Comparison of ENCODE assay signal across 8 cellular contexts in the genomic region with DNA sequence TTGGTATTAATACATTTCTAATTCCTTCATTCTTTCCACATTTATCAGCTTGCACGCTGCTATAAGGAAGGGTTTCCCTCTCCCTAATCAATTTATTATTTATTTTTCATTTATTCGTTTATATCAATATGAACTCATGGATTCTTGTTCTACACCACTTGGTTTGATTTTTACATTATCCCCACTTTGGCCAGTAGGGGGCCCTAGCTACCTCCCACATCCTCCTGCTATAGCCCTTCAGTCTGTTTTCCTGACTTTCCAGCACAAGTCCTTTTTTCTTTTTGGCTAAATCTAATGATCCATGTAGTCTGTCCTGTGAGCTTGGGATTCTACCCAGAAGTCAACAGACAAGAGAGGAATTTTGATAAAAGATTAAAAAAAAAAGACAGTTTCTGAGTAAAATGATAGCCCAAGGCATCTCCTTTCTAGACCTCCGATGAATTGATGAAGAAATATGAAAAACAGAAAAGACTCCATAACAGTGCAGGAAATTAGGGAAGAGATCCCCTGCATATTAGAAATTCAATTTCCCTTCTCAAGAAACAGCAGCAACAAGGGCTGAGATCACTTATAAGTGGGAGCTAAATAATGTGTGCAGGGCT. TPM values are rescaled to one million over a fixed set of nuclear protein-coding genes. Genes with fewer than 3 reads are reported as not detected.
DNase-seq lines count a peak whose midpoint lies in the region; ATAC-seq and TF ChIP-seq lines count a peak whose summit lies in the region.

No MANE protein-coding gene starts in this region.

- DNase-seq in NK-92 (lab: John Stamatoyannopoulos, UW; ENCODE audit: unreplicated experiment) = peak; percentile 5
- DNase-seq in NK-92 treated with Interleukin-12 subunit alpha and Interleukin-12 subunit beta, amount 100 ng/mL, for 24 hours (lab: John Stamatoyannopoulos, UW) = no peak
- peak; percentile 58 for DNase-seq in HCEC 1CT
- no peak for DNase-seq in T-helper 17 cell
- peak; percentile 34 to 80 for DNase-seq in foreskin fibroblast
- no peak for DNase-seq in retinal pigment epithelial cell (ENCODE audit: low read depth)
- no peak for DNase-seq in NCI-H226

- no peaks in the 10 kb centered on the region for H3K36me3 Mint-ChIP-seq in T-helper 17 cell (ENCODE audit: low read depth)

- H3K9me3 ChIP-seq in T-helper 17 cell (ENCODE audit: control insufficient read depth, low read length, poor library complexity, severe bottlenecking) = no peaks in the 10 kb centered on the region

- H3K4me3 Mint-ChIP-seq in T-helper 17 cell = no peak overlapping the region

- no peak overlapping the region for H3K27ac Mint-ChIP-seq in T-helper 17 cell

- no peak overlapping the region for H3K4me3 ChIP-seq in foreskin fibroblast (ENCODE audit: low read depth in 1 of 2, low read length in 2 of 2)
- no peak overlapping the region for H3K4me3 ChIP-seq in retinal pigment epithelial cell (ENCODE audit: low read length)

- peaks cover 6% of the 10 kb centered on the region for H3K4me1 Mint-ChIP-seq in T-helper 17 cell

- TF ChIP-seq CTCF in foreskin fibroblast (IDR thresholded peaks at IDR 0.05; ENCODE audit: low read depth, low read length) (peak; percentile 80), retinal pigment epithelial cell (conservative IDR thresholded peaks at IDR 0.05; ENCODE audit: low read depth, low read length) (peak; percentile 86)

- ATAC-seq in T-helper 17 cell (peak; percentile 42), GM18868 (IDR thresholded peaks at IDR 0.05; ENCODE audit: unreplicated experiment) (no peak)

- peaks cover 19% of the 10 kb centered on the region for H3K27me3 Mint-ChIP-seq in T-helper 17 cell

RNA-seq across cellular contexts. Expression of gene LYZL2, which starts 47.7 kb away (rescaled TPM):
- not detected for total RNA-seq in T-helper 17 cell

Comparison
In these comparisons a context has a peak if more than half of its experiments do, and no peak if none do; other contexts are left out.
1. DNase-seq: peak in NK-92 (single experiment), HCEC 1CT (single experiment) and foreskin fibroblast (2 of 2); none in NK-92 treated with Interleukin-12 subunit alpha and Interleukin-12 subunit beta, amount 100 ng/mL, for 24 hours (single experiment), T-helper 17 cell (0 of 3), retinal pigment epithelial cell (single experiment) and NCI-H226 (single experiment).